Comparison of ENCODE assay signal across 6 cellular contexts in genomic region chr2:231011526-231011925, GRCh38. TPM values are rescaled to one million over a fixed set of nuclear protein-coding genes. Genes with fewer than 3 reads are reported as not detected.
"Had no signal": no experiment of that assay in that cellular context is flagged by ENCODE, and none has a peak within 500 bp of the region (broad histone marks: within the 10 kb centered on the region; RNA-seq: fewer than 3 reads in every experiment).

No MANE protein-coding gene starts in this region.

- H3K27ac Mint-ChIP-seq: GM23338, H9 had no signal

- H3K4me3 ChIP-seq: GM23338 had no signal

- H3K4me3 Mint-ChIP-seq: GM23338, H9 had no signal

- H3K4me2 ChIP-seq: GM23338 had no signal

- ATAC-seq: GM23338 had no signal

- DNase-seq: H9, HCEC 1CT, IMR-90 had no signal

- H3K9me3 Mint-ChIP-seq: GM23338, H9 had no signal

- H2AFZ ChIP-seq: GM23338 had no signal

RNA-seq across cellular contexts. Expression of gene SPATA3, which starts 15.6 kb away (rescaled TPM):
- total RNA-seq: GM23338, H1, H9, HT-29, IMR-90 had no signal
- polyA plus RNA-seq: GM23338, H1, IMR-90 had no signal
